Comparison of ENCODE assay signal across 1 cellular context in genomic region chr2:218260166-218260565, GRCh38.
TF ChIP-seq lines count a peak whose summit lies in the region.

No MANE protein-coding gene starts in this region.

TF ChIP-seq in IMR-90, 13 proteins besides CTCF, POLR2A, EP300 and RAD21:
- no peak for TF ChIP-seq RCOR1 (IDR thresholded peaks at IDR 0.05; ENCODE audit: insufficient replicate concordance, low read length)
- TF ChIP-seq FOS (IDR thresholded peaks at IDR 0.05; ENCODE audit: low read depth, low read length): no peak
- TF ChIP-seq MXI1 (IDR thresholded peaks at IDR 0.05; ENCODE audit: borderline replicate concordance, low read depth, low read length): no peak
- no peak for TF ChIP-seq MAZ (IDR thresholded peaks at IDR 0.05; ENCODE audit: borderline replicate concordance, low read depth, low read length)
- no peak for TF ChIP-seq MAFK (IDR thresholded peaks at IDR 0.05; ENCODE audit: low read depth, low read length)
- TF ChIP-seq USF2 (IDR thresholded peaks at IDR 0.05; ENCODE audit: low read depth, low read length): no peak
- no peak for TF ChIP-seq NFE2L2 (IDR thresholded peaks at IDR 0.05; ENCODE audit: low read depth, low read length)
- no peak for TF ChIP-seq CHD1 (IDR thresholded peaks at IDR 0.05; ENCODE audit: low read depth, low read length)
- TF ChIP-seq ELK1 (IDR thresholded peaks at IDR 0.05; ENCODE audit: borderline replicate concordance, low read depth, low read length): no peak
- no peak for TF ChIP-seq SMC3 (IDR thresholded peaks at IDR 0.05; ENCODE audit: low read depth, low read length)
- TF ChIP-seq CEBPB (IDR thresholded peaks at IDR 0.05; ENCODE audit: low read depth, low read length): no peak
- TF ChIP-seq RFX5 (IDR thresholded peaks at IDR 0.05; ENCODE audit: low read depth, low read length): no peak
- no peak for TF ChIP-seq BHLHE40 (IDR thresholded peaks at IDR 0.05; ENCODE audit: low read depth, low read length)
TF ChIP-seq in IMR-90: peak in this region for 0.
